13 cellular contexts compared by ENCODE assay signal in the genomic region with DNA sequence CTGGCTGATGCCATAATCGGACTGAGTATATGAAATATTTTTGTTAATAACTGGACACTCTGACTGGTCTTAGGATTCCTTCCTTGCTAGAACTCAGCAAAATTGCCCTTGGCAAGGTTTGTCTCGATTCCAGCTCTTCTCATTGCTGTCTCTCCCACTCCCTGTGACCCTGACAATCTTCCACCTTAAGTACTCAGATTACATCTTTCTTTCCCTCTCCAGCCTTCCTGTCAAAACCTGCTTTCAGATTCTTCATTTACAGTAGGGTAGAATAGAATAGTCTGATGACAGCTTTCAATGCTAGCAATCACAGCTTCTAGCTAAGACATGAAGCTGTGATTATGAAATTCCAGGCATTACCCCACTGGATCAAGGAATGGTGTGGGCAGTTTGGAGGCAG. TPM values are rescaled to one million over a fixed set of nuclear protein-coding genes. Genes with fewer than 3 reads are reported as not detected.
DNase-seq lines count a peak whose midpoint lies in the region; ATAC-seq and TF ChIP-seq lines count a peak whose summit lies in the region.
"Had no signal": no experiment of that assay in that cellular context is flagged by ENCODE, and none has a peak within 500 bp of the region (broad histone marks: within the 10 kb centered on the region; RNA-seq: fewer than 3 reads in every experiment).

No MANE protein-coding gene starts in this region.

- DNase-seq in NCI-H2171 treated with DMSO at 0.1 percent for 48 hours (lab: John Stamatoyannopoulos, UW) (peak; percentile 46), NCI-H2171 (lab: John Stamatoyannopoulos, UW) (no peak), transverse colon (no peak), middle frontal gyrus (ENCODE audit: extremely low spot score, low spot score) (no peak)
- DNase-seq in activated CD4-positive, alpha-beta T cell treated with anti-CD3 and anti-CD28 coated beads, Interleukin-2, amount 10 ng/mL, durations not matched to agents 7 days and 5 days = no peak
- DNase-seq: activated CD4-positive, alpha-beta T cell treated with anti-CD3 and anti-CD28 coated beads for 48 hours; activated effector memory CD4-positive, alpha-beta T cell treated with anti-CD3 and anti-CD28 coated beads, Interleukin-2, amount 50 U/mL, for 16 hours; NCI-H1048; NCI-H510A had no signal

- no peak overlapping the region for H3K9ac ChIP-seq in muscle layer of colon (ENCODE audit: low read length)

- H3K27ac Mint-ChIP-seq in dendritic cell treated with granulocyte-macrophage colony-stimulating factor and Interleukin-4, amounts not matched to agents 40 ng/mL and 50 ng/mL, for 4 days = peak overlapping the region; percentile 96
- no peak overlapping the region for H3K27ac Mint-ChIP-seq in activated CD4-positive, alpha-beta T cell treated with anti-CD3 and anti-CD28 coated beads, Interleukin-2, amount 10 ng/mL, durations not matched to agents 7 days and 5 days

- no peaks in the 10 kb centered on the region for H3K36me3 ChIP-seq in muscle layer of colon (ENCODE audit: insufficient read depth, low read length)
- H3K36me3 ChIP-seq in transverse colon = no peaks in the 10 kb centered on the region

- H3K9me3 ChIP-seq in muscle layer of colon (ENCODE audit: low read length) = no peaks in the 10 kb centered on the region
- no peaks in the 10 kb centered on the region for H3K9me3 ChIP-seq in transverse colon

- H3K36me3 Mint-ChIP-seq in dendritic cell treated with granulocyte-macrophage colony-stimulating factor and Interleukin-4, amounts not matched to agents 40 ng/mL and 50 ng/mL, for 4 days (ENCODE audit: low read depth) = peaks cover 15% of the 10 kb centered on the region
- H3K36me3 Mint-ChIP-seq in activated CD4-positive, alpha-beta T cell treated with anti-CD3 and anti-CD28 coated beads, Interleukin-2, amount 10 ng/mL, durations not matched to agents 7 days and 5 days (ENCODE audit: low read depth) = peaks cover 2% of the 10 kb centered on the region

- H3K9me3 Mint-ChIP-seq in dendritic cell treated with granulocyte-macrophage colony-stimulating factor and Interleukin-4, amounts not matched to agents 40 ng/mL and 50 ng/mL, for 4 days = peaks cover 14% of the 10 kb centered on the region
- peaks cover 12% of the 10 kb centered on the region for H3K9me3 Mint-ChIP-seq in activated CD4-positive, alpha-beta T cell treated with anti-CD3 and anti-CD28 coated beads, Interleukin-2, amount 10 ng/mL, durations not matched to agents 7 days and 5 days

- H3K4me3 ChIP-seq in muscle layer of colon (ENCODE audit: low read depth in 1 of 2, low read length in 2 of 2) (no peak overlapping the region), transverse colon (no peak overlapping the region)

- CTCF ChIA-PET in activated CD4-positive, alpha-beta T cell treated with anti-CD3 and anti-CD28 coated beads, Interleukin-2, amount 10 ng/mL, durations not matched to agents 7 days and 5 days (lab: Charles Lee) = no interaction called here

- in situ Hi-C loops in transverse colon (cut with MboI; ENCODE audit: low pct_ligation_motif_present in 1 of 4, low pct_unique_long_range_greater_than_20kb in 1 of 4, low sequenced_read_pairs in 3 of 4) = no loop called here

- no peak overlapping the region for H3K4me3 Mint-ChIP-seq in dendritic cell treated with granulocyte-macrophage colony-stimulating factor and Interleukin-4, amounts not matched to agents 40 ng/mL and 50 ng/mL, for 4 days
- no peak overlapping the region for H3K4me3 Mint-ChIP-seq in activated CD4-positive, alpha-beta T cell treated with anti-CD3 and anti-CD28 coated beads, Interleukin-2, amount 10 ng/mL, durations not matched to agents 7 days and 5 days

- H3K27ac ChIP-seq in muscle layer of colon (ENCODE audit: low read depth, low read length) (peak overlapping the region; percentile 30), transverse colon (peak overlapping the region; percentile 57 to 70 (median 66))

- intact Hi-C loops in dendritic cell treated with granulocyte-macrophage colony-stimulating factor and Interleukin-4, amounts not matched to agents 40 ng/mL and 50 ng/mL, for 4 days (cut with micrococcal nuclease) = loop anchor here (2.0 to 5.0 kb wide), 2 partner anchors 34 to 62 kb away; no protein-coding TSS in a partner anchor
- intact Hi-C loops in transverse colon (cut with DNase I; ENCODE audit: low total_unique reads) = no loop called here

- TF ChIP-seq POLR2A in transverse colon (IDR thresholded peaks at IDR 0.05) = no peak

- peaks cover 68% of the 10 kb centered on the region for H3K4me1 Mint-ChIP-seq in dendritic cell treated with granulocyte-macrophage colony-stimulating factor and Interleukin-4, amounts not matched to agents 40 ng/mL and 50 ng/mL, for 4 days (ENCODE audit: low read depth)
- H3K4me1 Mint-ChIP-seq in activated CD4-positive, alpha-beta T cell treated with anti-CD3 and anti-CD28 coated beads, Interleukin-2, amount 10 ng/mL, durations not matched to agents 7 days and 5 days = no peaks in the 10 kb centered on the region

- POLR2A ChIA-PET in activated CD4-positive, alpha-beta T cell treated with anti-CD3 and anti-CD28 coated beads, Interleukin-2, amount 10 ng/mL, durations not matched to agents 7 days and 5 days (lab: Charles Lee) = no interaction called here

- H3K4me1 ChIP-seq in muscle layer of colon (ENCODE audit: insufficient read depth, low read length) = peaks cover 12% of the 10 kb centered on the region
- H3K4me1 ChIP-seq in transverse colon = peaks cover 0 to 9% (median 0%) of the 10 kb centered on the region in 4 donors

- H3K27me3 ChIP-seq in muscle layer of colon (ENCODE audit: control insufficient read depth in 1 of 2, insufficient read depth in 2 of 2, low read length in 2 of 2) (no peaks in the 10 kb centered on the region), transverse colon (no peaks in the 10 kb centered on the region)

- 67 to 68% methylated on average over 1 to 2 of the region's 2 CpGs for WGBS in transverse colon (ENCODE audit: low coverage in 1 of 2), 2 donors

- no peak for TF ChIP-seq CTCF in transverse colon (IDR thresholded peaks at IDR 0.05)

- no peak for TF ChIP-seq EP300 in transverse colon (IDR thresholded peaks at IDR 0.05; ENCODE audit: low read depth)

- no peaks in the 10 kb centered on the region for H3K27me3 Mint-ChIP-seq in dendritic cell treated with granulocyte-macrophage colony-stimulating factor and Interleukin-4, amounts not matched to agents 40 ng/mL and 50 ng/mL, for 4 days
- H3K27me3 Mint-ChIP-seq in activated CD4-positive, alpha-beta T cell treated with anti-CD3 and anti-CD28 coated beads, Interleukin-2, amount 10 ng/mL, durations not matched to agents 7 days and 5 days = peaks cover 6% of the 10 kb centered on the region

- no peak for ATAC-seq in GM19467 (IDR thresholded peaks at IDR 0.05; ENCODE audit: unreplicated experiment)
- ATAC-seq: Panc1 had no signal

RNA-seq across cellular contexts. Expression of gene LMO2, which starts 39.2 kb away (rescaled TPM):
- 10 to 100 TPM in 1 of 4 donors, 1 to 10 TPM in 3; 1.4 to 18.0 (median 4.0) TPM for total RNA-seq in transverse colon
- not detected for total RNA-seq in activated CD4-positive, alpha-beta T cell treated with anti-CD3 and anti-CD28 coated beads, Interleukin-2, amount 10 ng/mL, durations not matched to agents 7 days and 5 days
